ENCODE assay signal across 8 cellular contexts in the genomic region with DNA sequence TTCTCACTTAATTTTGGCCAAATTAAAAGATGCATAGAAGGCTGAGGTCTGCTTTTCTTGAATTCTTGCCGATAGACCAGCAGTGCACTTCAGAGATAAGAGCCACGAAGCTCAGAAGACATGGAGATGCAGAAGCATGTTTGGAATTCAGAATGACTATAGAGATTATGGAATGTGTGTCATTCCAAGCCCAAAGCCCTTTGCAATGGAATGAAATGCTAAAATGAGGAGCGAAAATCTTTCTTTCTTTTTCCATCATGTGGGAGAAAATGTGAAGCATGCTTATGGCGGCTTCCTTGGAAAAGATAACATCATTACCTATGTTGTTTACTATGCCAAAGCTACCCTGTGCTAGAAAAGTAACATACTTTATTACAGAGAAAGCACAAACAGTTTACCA.
"Had no signal": no experiment of that assay in that cellular context is flagged by ENCODE, and none has a peak within 500 bp of the region (broad histone marks: within the 10 kb centered on the region; RNA-seq: fewer than 3 reads in every experiment).

No MANE protein-coding gene starts in this region.

- H3K4me2 ChIP-seq: GM23338 had no signal

- H3K4me3 Mint-ChIP-seq: GM23338, HFFc6 had no signal

- H2AFZ ChIP-seq: GM23338 had no signal

- H3K36me3 ChIP-seq: HAP-1 had no signal

- ATAC-seq: GM23338, HCT116, K562 had no signal

- H3K9me3 ChIP-seq: HAP-1 had no signal

- H3K27ac Mint-ChIP-seq: GM23338, HFFc6 had no signal

- H3K4me3 ChIP-seq: GM23338, HAP-1, K562 had no signal

- H3K9me3 Mint-ChIP-seq: GM23338 had no signal

- DNase-seq: H7, HFFc6, IMR-90, KG1 had no signal
